ENCODE assay signal across 8 cellular contexts in the genomic region with DNA sequence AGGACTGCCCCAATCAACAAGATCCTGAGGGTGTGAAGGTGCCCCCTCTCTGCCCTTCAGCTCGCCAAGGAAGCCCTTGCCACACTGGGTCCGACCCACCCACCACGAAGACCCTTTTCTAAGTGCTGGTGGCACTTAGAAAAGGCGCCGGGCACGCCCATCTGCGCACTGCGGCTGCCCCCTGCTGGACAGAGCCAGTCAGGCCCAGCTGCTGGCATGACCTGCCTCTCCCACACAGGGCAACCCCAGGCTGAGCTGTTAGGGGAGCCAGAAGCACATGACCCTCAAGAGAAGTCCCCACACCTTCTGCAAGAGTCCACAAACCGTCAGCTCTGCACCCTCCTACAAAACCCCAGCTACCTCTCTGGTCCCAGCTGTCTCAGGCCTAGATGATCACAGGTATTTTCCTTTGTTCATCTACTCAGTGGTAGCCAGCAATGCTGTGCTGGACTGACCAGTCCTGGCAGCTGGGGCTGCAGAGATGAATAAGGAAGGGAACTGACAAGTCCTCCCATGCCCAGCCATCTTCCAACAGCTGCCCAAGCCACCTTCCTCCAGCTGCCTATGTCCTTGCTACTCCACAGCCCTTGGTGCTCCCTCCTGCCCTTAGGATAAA. TPM values are rescaled to one million over a fixed set of nuclear protein-coding genes. Genes with fewer than 3 reads are reported as not detected.
DNase-seq lines count a peak whose midpoint lies in the region; ATAC-seq lines count a peak whose summit lies in the region.

No MANE protein-coding gene starts in this region.

- H3K4me3 Mint-ChIP-seq in activated CD4-positive, alpha-beta memory T cell treated with anti-CD3 and anti-CD28 coated beads for 36 hours: no peak overlapping the region

- H3K23ac ChIP-seq in mesenchymal stem cell (ENCODE audit: low read length in 2 of 2): no peak overlapping the region

- H3K27ac Mint-ChIP-seq in activated CD4-positive, alpha-beta memory T cell treated with anti-CD3 and anti-CD28 coated beads for 36 hours: no peak overlapping the region

- H2AFZ ChIP-seq in mesenchymal stem cell (ENCODE audit: low read depth, low read length): no peak overlapping the region

- H3K14ac ChIP-seq in mesenchymal stem cell (ENCODE audit: low read length in 2 of 2): no peak overlapping the region

- H3K9ac ChIP-seq in mesenchymal stem cell (ENCODE audit: low read length): no peak overlapping the region

- no peak overlapping the region for H2BK15ac ChIP-seq in mesenchymal stem cell (ENCODE audit: low read depth, poor library complexity, severe bottlenecking)

- H3K4me1 ChIP-seq in mesenchymal stem cell (ENCODE audit: control insufficient read depth, insufficient read depth, low read depth, low read length): peaks cover 3% of the 10 kb centered on the region

- H3K4me2 ChIP-seq in mesenchymal stem cell (ENCODE audit: low read length, poor library complexity, severe bottlenecking): no peak overlapping the region

- H3K27me3 ChIP-seq in mesenchymal stem cell (ENCODE audit: control insufficient read depth in 1 of 2, insufficient read depth in 1 of 2, low read length in 2 of 2): peaks cover 49 to 70% of the 10 kb centered on the region in 2 experiments

- H3K18ac ChIP-seq in mesenchymal stem cell (ENCODE audit: low read depth in 1 of 2, low read length in 2 of 2): no peak overlapping the region

- intact Hi-C loops in activated CD4-positive, alpha-beta memory T cell treated with anti-CD3 and anti-CD28 coated beads for 36 hours (cut with micrococcal nuclease): loop anchor here (5.0 kb wide), 1 partner anchor 732 kb away; no protein-coding TSS in a partner anchor

- H3K36me3 ChIP-seq in mesenchymal stem cell (ENCODE audit: control insufficient read depth in 1 of 2, insufficient read depth in 2 of 2, low read depth in 1 of 2, low read length in 2 of 2): no peaks in the 10 kb centered on the region

- no peak overlapping the region for H4K8ac ChIP-seq in mesenchymal stem cell (ENCODE audit: low read length)

- peak; percentile 93 for DNase-seq in AG20443 (ENCODE audit: low spot score)
- peak; percentile 31 to 70 for DNase-seq in NCI-H446 (lab: John Stamatoyannopoulos, UW)
- DNase-seq in activated CD4-positive, alpha-beta memory T cell treated with anti-CD3 and anti-CD28 coated beads for 36 hours: peak; percentile 79
- DNase-seq in effector CD4-positive, alpha-beta T cell: peak; percentile 63
- peak; percentile 43 for DNase-seq in mesenchymal stem cell
- peak; percentile 58 to 65 for DNase-seq in stimulated activated CD8-positive, alpha-beta memory T cell treated with anti-CD3 and anti-CD28 coated beads, Interleukin-2, amount 100 ng/mL, for 48 hours (ENCODE audit: low read depth in 2 of 2)
- no peak for DNase-seq in dedifferentiated amniotic fluid mesenchymal stem cell (ENCODE audit: extremely low spot score)

- H2AK5ac ChIP-seq in mesenchymal stem cell (ENCODE audit: low read length, severe bottlenecking): no peak overlapping the region

- WGBS in mesenchymal stem cell: under 1% methylated on average over 9 of the region's 9 CpGs

- peak; percentile 68 for ATAC-seq in GM21528 (IDR thresholded peaks at IDR 0.05; ENCODE audit: low FRiP score, unreplicated experiment)

- CTCF ChIA-PET in activated CD4-positive, alpha-beta memory T cell treated with anti-CD3 and anti-CD28 coated beads for 36 hours (lab: Charles Lee): interaction anchor here (0.6 to 2.9 kb wide), 27 partner anchors 9 to 927 kb away, joined by 3 to 30 read pairs (median 4); partner anchors contain the start of gene MEAF6

- peaks cover 13% of the 10 kb centered on the region for H3K27me3 Mint-ChIP-seq in activated CD4-positive, alpha-beta memory T cell treated with anti-CD3 and anti-CD28 coated beads for 36 hours

- H2BK120ac ChIP-seq in mesenchymal stem cell (ENCODE audit: low read depth, low read length): no peak overlapping the region

- no peak overlapping the region for H3K4ac ChIP-seq in mesenchymal stem cell (ENCODE audit: low read depth in 1 of 2, low read length in 2 of 2)

- H3K9me3 Mint-ChIP-seq in activated CD4-positive, alpha-beta memory T cell treated with anti-CD3 and anti-CD28 coated beads for 36 hours: no peaks in the 10 kb centered on the region

- no peaks in the 10 kb centered on the region for H3K36me3 Mint-ChIP-seq in activated CD4-positive, alpha-beta memory T cell treated with anti-CD3 and anti-CD28 coated beads for 36 hours

- H3K4me3 ChIP-seq in mesenchymal stem cell (ENCODE audit: insufficient read depth in 1 of 2, low read depth in 1 of 2, low read length in 2 of 2): no peak overlapping the region

- H3K9me3 ChIP-seq in mesenchymal stem cell (ENCODE audit: control insufficient read depth, low read length): no peaks in the 10 kb centered on the region

- H3K79me1 ChIP-seq in mesenchymal stem cell (replicated peaks; ENCODE audit: low read length, poor library complexity, severe bottlenecking): no peaks in the 10 kb centered on the region

- H3K27ac ChIP-seq in mesenchymal stem cell (ENCODE audit: low read length, poor library complexity, severe bottlenecking): no peak overlapping the region

- POLR2A ChIA-PET in activated CD4-positive, alpha-beta memory T cell treated with anti-CD3 and anti-CD28 coated beads for 36 hours (lab: Charles Lee): no interaction called here

- H2BK5ac ChIP-seq in mesenchymal stem cell (ENCODE audit: low read depth, low read length, poor library complexity, severe bottlenecking): no peak overlapping the region

- H2BK12ac ChIP-seq in mesenchymal stem cell (ENCODE audit: low read length in 2 of 2): no peak overlapping the region

- H3K4me1 Mint-ChIP-seq in activated CD4-positive, alpha-beta memory T cell treated with anti-CD3 and anti-CD28 coated beads for 36 hours (ENCODE audit: low read depth): no peaks in the 10 kb centered on the region

- no peak overlapping the region for H4K91ac ChIP-seq in mesenchymal stem cell (ENCODE audit: low read length)

RNA-seq across cellular contexts. Expression of gene ZC3H12A, which starts 40.0 kb away (rescaled TPM):
- 10 to 100 TPM; 39.0 to 40.8 TPM for total RNA-seq in activated CD4-positive, alpha-beta memory T cell treated with anti-CD3 and anti-CD28 coated beads for 36 hours
- polyA plus RNA-seq in mesenchymal stem cell (2013, experiment 1 of 2): 11.2 TPM
- 11.4 TPM for polyA plus RNA-seq in mesenchymal stem cell (2013, experiment 2 of 2)
